In the genomic region with DNA sequence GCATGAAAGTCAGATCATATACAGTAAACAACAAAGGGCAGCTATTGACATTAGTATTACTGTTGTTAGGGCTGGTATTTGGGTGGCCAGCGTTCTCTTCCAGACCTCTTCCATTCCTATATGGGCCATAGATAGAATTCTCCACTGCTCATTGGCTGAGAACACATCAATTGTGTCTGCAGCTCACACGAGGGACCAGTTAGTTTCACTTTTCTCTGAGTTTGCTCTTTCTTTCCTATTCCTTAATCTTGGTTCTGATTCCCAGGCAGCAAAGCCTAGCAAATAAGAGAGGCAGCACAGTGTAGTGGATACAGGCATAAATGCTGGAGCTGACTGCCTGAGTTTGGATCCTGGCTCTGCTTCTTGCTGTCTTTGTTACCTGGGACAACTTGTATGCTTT, we compare ENCODE assay signal across 1 cellular context.
TF ChIP-seq lines count a peak whose summit lies in the region.

No MANE protein-coding gene starts in this region.

TF ChIP-seq in GM23338, 12 proteins besides CTCF, POLR2A, EP300 and RAD21 (continued from another document):
- TF ChIP-seq, protein P1, sequence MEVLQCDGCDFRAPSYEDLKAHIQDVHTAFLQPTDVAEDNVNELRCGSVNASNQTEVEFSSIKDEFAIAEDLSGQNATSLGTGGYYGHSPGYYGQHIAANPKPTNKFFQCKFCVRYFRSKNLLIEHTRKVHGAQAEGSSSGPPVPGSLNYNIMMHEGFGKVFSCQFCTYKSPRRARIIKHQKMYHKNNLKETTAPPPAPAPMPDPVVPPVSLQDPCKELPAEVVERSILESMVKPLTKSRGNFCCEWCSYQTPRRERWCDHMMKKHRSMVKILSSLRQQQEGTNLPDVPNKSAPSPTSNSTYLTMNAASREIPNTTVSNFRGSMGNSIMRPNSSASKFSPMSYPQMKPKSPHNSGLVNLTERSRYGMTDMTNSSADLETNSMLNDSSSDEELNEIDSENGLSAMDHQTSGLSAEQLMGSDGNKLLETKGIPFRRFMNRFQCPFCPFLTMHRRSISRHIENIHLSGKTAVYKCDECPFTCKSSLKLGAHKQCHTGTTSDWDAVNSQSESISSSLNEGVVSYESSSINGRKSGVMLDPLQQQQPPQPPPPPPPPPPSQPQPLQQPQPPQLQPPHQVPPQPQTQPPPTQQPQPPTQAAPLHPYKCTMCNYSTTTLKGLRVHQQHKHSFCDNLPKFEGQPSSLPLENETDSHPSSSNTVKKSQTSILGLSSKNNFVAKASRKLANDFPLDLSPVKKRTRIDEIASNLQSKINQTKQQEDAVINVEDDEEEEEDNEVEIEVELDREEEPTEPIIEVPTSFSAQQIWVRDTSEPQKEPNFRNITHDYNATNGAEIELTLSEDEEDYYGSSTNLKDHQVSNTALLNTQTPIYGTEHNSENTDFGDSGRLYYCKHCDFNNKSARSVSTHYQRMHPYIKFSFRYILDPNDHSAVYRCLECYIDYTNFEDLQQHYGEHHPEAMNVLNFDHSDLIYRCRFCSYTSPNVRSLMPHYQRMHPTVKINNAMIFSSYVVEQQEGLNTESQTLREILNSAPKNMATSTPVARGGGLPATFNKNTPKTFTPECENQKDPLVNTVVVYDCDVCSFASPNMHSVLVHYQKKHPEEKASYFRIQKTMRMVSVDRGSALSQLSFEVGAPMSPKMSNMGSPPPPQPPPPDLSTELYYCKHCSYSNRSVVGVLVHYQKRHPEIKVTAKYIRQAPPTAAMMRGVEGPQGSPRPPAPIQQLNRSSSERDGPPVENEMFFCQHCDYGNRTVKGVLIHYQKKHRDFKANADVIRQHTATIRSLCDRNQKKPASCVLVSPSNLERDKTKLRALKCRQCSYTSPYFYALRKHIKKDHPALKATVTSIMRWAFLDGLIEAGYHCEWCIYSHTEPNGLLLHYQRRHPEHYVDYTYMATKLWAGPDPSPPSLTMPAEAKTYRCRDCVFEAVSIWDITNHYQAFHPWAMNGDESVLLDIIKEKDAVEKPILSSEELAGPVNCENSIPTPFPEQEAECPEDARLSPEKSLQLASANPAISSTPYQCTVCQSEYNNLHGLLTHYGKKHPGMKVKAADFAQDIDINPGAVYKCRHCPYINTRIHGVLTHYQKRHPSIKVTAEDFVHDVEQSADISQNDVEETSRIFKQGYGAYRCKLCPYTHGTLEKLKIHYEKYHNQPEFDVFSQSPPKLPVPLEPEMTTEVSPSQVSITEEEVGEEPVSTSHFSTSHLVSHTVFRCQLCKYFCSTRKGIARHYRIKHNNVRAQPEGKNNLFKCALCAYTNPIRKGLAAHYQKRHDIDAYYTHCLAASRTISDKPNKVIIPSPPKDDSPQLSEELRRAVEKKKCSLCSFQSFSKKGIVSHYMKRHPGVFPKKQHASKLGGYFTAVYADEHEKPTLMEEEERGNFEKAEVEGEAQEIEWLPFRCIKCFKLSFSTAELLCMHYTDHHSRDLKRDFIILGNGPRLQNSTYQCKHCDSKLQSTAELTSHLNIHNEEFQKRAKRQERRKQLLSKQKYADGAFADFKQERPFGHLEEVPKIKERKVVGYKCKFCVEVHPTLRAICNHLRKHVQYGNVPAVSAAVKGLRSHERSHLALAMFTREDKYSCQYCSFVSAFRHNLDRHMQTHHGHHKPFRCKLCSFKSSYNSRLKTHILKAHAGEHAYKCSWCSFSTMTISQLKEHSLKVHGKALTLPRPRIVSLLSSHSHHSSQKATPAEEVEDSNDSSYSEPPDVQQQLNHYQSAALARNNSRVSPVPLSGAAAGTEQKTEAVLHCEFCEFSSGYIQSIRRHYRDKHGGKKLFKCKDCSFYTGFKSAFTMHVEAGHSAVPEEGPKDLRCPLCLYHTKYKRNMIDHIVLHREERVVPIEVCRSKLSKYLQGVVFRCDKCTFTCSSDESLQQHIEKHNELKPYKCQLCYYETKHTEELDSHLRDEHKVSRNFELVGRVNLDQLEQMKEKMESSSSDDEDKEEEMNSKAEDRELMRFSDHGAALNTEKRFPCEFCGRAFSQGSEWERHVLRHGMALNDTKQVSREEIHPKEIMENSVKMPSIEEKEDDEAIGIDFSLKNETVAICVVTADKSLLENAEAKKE (CRISPR knock-in tag; IDR thresholded peaks at IDR 0.05) = no peak
- TF ChIP-seq ZNF331 (CRISPR knock-in tag; IDR thresholded peaks at IDR 0.05; ENCODE audit: low read depth) (no peak), NANOG (IDR thresholded peaks at IDR 0.05; ENCODE audit: borderline replicate concordance) (no peak), EZH2 (IDR thresholded peaks at IDR 0.05; ENCODE audit: low read depth, unreplicated experiment) (no peak), STAT1 (IDR thresholded peaks at IDR 0.05; ENCODE audit: unreplicated experiment) (no peak)
